19 cellular contexts compared by ENCODE assay signal in the genomic region with DNA sequence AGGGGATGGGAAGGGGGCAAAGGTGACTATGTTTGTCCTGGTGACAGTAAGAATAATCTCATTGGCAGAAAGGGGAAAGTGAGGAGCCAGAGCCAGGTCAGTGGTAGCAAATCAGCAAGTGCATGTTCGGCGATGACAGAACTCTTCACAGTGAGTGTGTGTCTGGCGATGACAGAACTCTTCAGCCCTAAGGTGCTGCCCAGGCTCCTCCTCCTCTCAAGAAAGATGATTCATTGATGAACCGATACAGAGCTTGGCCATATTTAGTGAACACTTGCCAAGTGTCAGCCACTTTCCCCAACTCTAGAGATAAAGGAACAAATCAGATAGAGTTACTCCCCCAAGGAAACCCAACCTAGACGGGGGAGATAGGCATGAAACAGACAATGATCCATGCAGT.
A peak's percentile ranks its signal among the peaks of the same experiment; 100 is the strongest.
DNase-seq lines count a peak whose midpoint lies in the region; ATAC-seq, FAIRE-seq and TF ChIP-seq lines count a peak whose summit lies in the region.
"Had no signal": no experiment of that assay in that cellular context is flagged by ENCODE, and none has a peak within 500 bp of the region (broad histone marks: within the 10 kb centered on the region; RNA-seq: fewer than 3 reads in every experiment).

No MANE protein-coding gene starts in this region.

- H3K79me2 ChIP-seq in mammary epithelial cell (ENCODE audit: insufficient read depth, low read length): no peaks in the 10 kb centered on the region

- intact Hi-C loops in mammary epithelial cell (cut with micrococcal nuclease): no loop called here

- ATAC-seq in activated naive CD4-positive, alpha-beta T cell treated with anti-CD3 and anti-CD28 coated beads, Interleukin-2, amount 50 U/mL, for 72 hours: peak; percentile 31 to 38
- no peak for ATAC-seq in HG02938 (IDR thresholded peaks at IDR 0.05; ENCODE audit: unreplicated experiment)
- ATAC-seq: HepG2 had no signal

- no peaks in the 10 kb centered on the region for H4K20me1 ChIP-seq in mammary epithelial cell (ENCODE audit: insufficient read depth, low read length)

- peaks cover 0 to 6% of the 10 kb centered on the region in 2 donors for H3K9me3 Mint-ChIP-seq in activated naive CD4-positive, alpha-beta T cell treated with anti-CD3 and anti-CD28 coated beads, Interleukin-2, amount 50 U/mL, for 72 hours

- in situ Hi-C loops in mammary epithelial cell (cut with MboI; ENCODE audit: low sequenced_read_pairs in 2 of 2): no loop called here

- no peaks in the 10 kb centered on the region for H3K36me3 Mint-ChIP-seq in activated naive CD4-positive, alpha-beta T cell treated with anti-CD3 and anti-CD28 coated beads, Interleukin-2, amount 50 U/mL, for 72 hours

- no TSS peak for BruUV-seq in mammary epithelial cell (replicated peaks; lab: Mats Ljungman, UMichigan)

- H3K27ac ChIP-seq in mammary epithelial cell (ENCODE audit: insufficient read depth, low read depth, low read length): no peak overlapping the region
- H3K27ac ChIP-seq in small intestine (ENCODE audit: low read depth in 1 of 2, low read length in 1 of 2): no peak overlapping the region
- H3K27ac ChIP-seq: ascending aorta, skin epidermis, stomach had no signal

- H3K36me3 ChIP-seq in mammary epithelial cell (ENCODE audit: insufficient read depth, low read length) (no peaks in the 10 kb centered on the region), small intestine (ENCODE audit: control insufficient read depth in 2 of 2, insufficient read depth in 2 of 2, low read length in 2 of 2) (no peaks in the 10 kb centered on the region)
- H3K36me3 ChIP-seq: ascending aorta, HAP-1, stomach had no signal

- H3K4me2 ChIP-seq in mammary epithelial cell (ENCODE audit: insufficient read depth, low read depth, low read length): no peak overlapping the region

- FAIRE-seq in small intestine (lab: Jason Lieb, UNC): no peak
- FAIRE-seq: HepG2 had no signal

- H3K9ac ChIP-seq in mammary epithelial cell (ENCODE audit: insufficient read depth, low read length): no peak overlapping the region

- H3K9me3 ChIP-seq in mammary epithelial cell (replicated peaks; ENCODE audit: insufficient read depth, low read length) (no peaks in the 10 kb centered on the region), small intestine (ENCODE audit: control insufficient read depth, low read depth) (no peaks in the 10 kb centered on the region)
- H3K9me3 ChIP-seq: ascending aorta, Caco-2, HAP-1, stomach had no signal

- H3K27me3 ChIP-seq in mammary epithelial cell (ENCODE audit: insufficient read depth, low read length) (no peaks in the 10 kb centered on the region), small intestine (ENCODE audit: control insufficient read depth in 2 of 2, insufficient read depth in 2 of 2, low read length in 2 of 2) (no peaks in the 10 kb centered on the region)
- H3K27me3 ChIP-seq: ascending aorta, stomach had no signal

- CTCF ChIA-PET in mammary epithelial cell (lab: Charles Lee; ENCODE audit: low non-redundant PET): no interaction called here

- WGBS in mammary epithelial cell (ENCODE audit: low coverage, missing lambda C conversion rate): 69% methylated on average over 5 of the region's 5 CpGs
- 83 to 85% (median 84%) methylated on average over 5 of the region's 5 CpGs for WGBS in small intestine, 3 donors

- DNase-seq in activated naive CD4-positive, alpha-beta T cell treated with anti-CD3 and anti-CD28 coated beads, Interleukin-2, amount 50 U/mL, for 72 hours (ENCODE audit: low spot score in 2 of 2): no peak
- DNase-seq in activated naive CD4-positive, alpha-beta T cell treated with anti-CD3 and anti-CD28 coated beads, Interleukin-2, amount 50 U/mL, for 16 hours: no peak
- DNase-seq in NB4 (ENCODE audit: low read depth): peak; percentile 24
- peak; percentile 74 for DNase-seq in mammary epithelial cell
- DNase-seq in small intestine: peak; percentile 12
- DNase-seq in effector CD8-positive, alpha-beta T cell (lab: John Stamatoyannopoulos, UW): no peak
- no peak for DNase-seq in GDM1 (lab: John Stamatoyannopoulos, UW)
- DNase-seq: activated CD4-positive, alpha-beta T cell treated with anti-CD3 and anti-CD28 coated beads, Interleukin-2, amount 10 ng/mL, durations not matched to agents 24 days and 14 days; activated effector memory CD4-positive, alpha-beta T cell treated with anti-CD3 and anti-CD28 coated beads, Interleukin-2, amount 50 U/mL, for 16 hours; Caco-2; cortex of kidney; NCI-H1092; NCI-H82; stomach had no signal

- dilution Hi-C loops in mammary epithelial cell (cut with HindIII; ENCODE audit: low sequenced_read_pairs): no loop called here

- no peak overlapping the region for H2AFZ ChIP-seq in mammary epithelial cell (ENCODE audit: low read depth, low read length)

- TF ChIP-seq CTCF in NB4 (IDR thresholded peaks at IDR 0.05; ENCODE audit: low read depth, low read length) (no peak), mammary epithelial cell (conservative IDR thresholded peaks at IDR 0.05 in 1 of 2, IDR thresholded peaks at IDR 0.05 in 1 of 2; ENCODE audit: extremely low read depth in 1 of 2, insufficient read depth in 1 of 2, low read depth in 1 of 2, low read length in 2 of 2) (no peak)

- H3K4me1 ChIP-seq in mammary epithelial cell (ENCODE audit: insufficient read depth, low read length) (peaks cover 10% of the 10 kb centered on the region), small intestine (ENCODE audit: control insufficient read depth in 2 of 2, insufficient read depth in 1 of 2, low read depth in 1 of 2, low read length in 1 of 2) (peaks cover 0 to 12% of the 10 kb centered on the region in 2 donors)
- H3K4me1 ChIP-seq: ascending aorta had no signal

- no peak overlapping the region for H3K4me3 ChIP-seq in NB4 (ENCODE audit: low read depth, low read length)
- H3K4me3 ChIP-seq in mammary epithelial cell (replicated peaks in 1 of 3; ENCODE audit: insufficient read depth in 1 of 3, low read depth in 2 of 3, low read length in 3 of 3): no peak overlapping the region
- no peak overlapping the region for H3K4me3 ChIP-seq in small intestine (ENCODE audit: low read depth in 1 of 2, low read length in 2 of 2)
- H3K4me3 ChIP-seq: ascending aorta, HAP-1, skin epidermis, stomach had no signal

- H3K27ac Mint-ChIP-seq in activated naive CD4-positive, alpha-beta T cell treated with anti-CD3 and anti-CD28 coated beads, Interleukin-2, amount 50 U/mL, for 72 hours: no peak overlapping the region

- no peak for TF ChIP-seq POLR2A in NB4 (IDR thresholded peaks at IDR 0.05; ENCODE audit: extremely low read depth, insufficient read length)

Comparison
In these comparisons a context has a peak if more than half of its experiments do, and no peak if none do; other contexts are left out.
1. DNase-seq: peak in NB4 (single experiment), mammary epithelial cell (single experiment) and small intestine (single experiment); none in activated naive CD4-positive, alpha-beta T cell treated with anti-CD3 and anti-CD28 coated beads, Interleukin-2, amount 50 U/mL, for 72 hours (0 of 2), activated naive CD4-positive, alpha-beta T cell treated with anti-CD3 and anti-CD28 coated beads, Interleukin-2, amount 50 U/mL, for 16 hours (single experiment), effector CD8-positive, alpha-beta T cell (single experiment) and GDM1 (single experiment).